In genomic region chr13:109468123-109468522, GRCh38 we compare ENCODE assay signal across 27 cellular contexts.
"Had no signal": no experiment of that assay in that cellular context is flagged by ENCODE, and none has a peak within 500 bp of the region (broad histone marks: within the 10 kb centered on the region; RNA-seq: fewer than 3 reads in every experiment).

No MANE protein-coding gene starts in this region.

- H3K27ac Mint-ChIP-seq: naive thymus-derived CD8-positive, alpha-beta T cell; progenitor cell of endocrine pancreas; stimulated activated effector memory CD8-positive, alpha-beta T cell treated with anti-CD3 and anti-CD28 coated beads, Interleukin-12 subunit alpha, Interleukin-12 subunit beta, amount 100 ng/mL, for 72 hours; type B pancreatic cell had no signal

- ATAC-seq: esophagus mucosa; gastrocnemius medialis; left colon; left ventricle myocardium superior; lower lobe of right lung; naive thymus-derived CD8-positive, alpha-beta T cell; stimulated activated effector memory CD8-positive, alpha-beta T cell treated with anti-CD3 and anti-CD28 coated beads, Interleukin-12 subunit alpha, Interleukin-12 subunit beta, amount 100 ng/mL, for 72 hours had no signal

- H3K4me1 Mint-ChIP-seq: central memory CD8-positive, alpha-beta T cell; naive thymus-derived CD8-positive, alpha-beta T cell; neural crest cell; stimulated activated effector memory CD8-positive, alpha-beta T cell treated with anti-CD3 and anti-CD28 coated beads, Interleukin-12 subunit alpha, Interleukin-12 subunit beta, amount 100 ng/mL, for 72 hours had no signal

- H3K9me3 ChIP-seq: gastrocnemius medialis, lower lobe of right lung, sigmoid colon, testis, tibial artery had no signal

- H3K27me3 Mint-ChIP-seq: central memory CD8-positive, alpha-beta T cell; progenitor cell of endocrine pancreas; type B pancreatic cell had no signal

- H3K27ac ChIP-seq: coronary artery, gastrocnemius medialis, hepatocyte, lower lobe of right lung, parathyroid adenoma, sigmoid colon, stomach, testis, tibial artery had no signal

- H3K4me1 ChIP-seq: gastrocnemius medialis, lower lobe of right lung, parathyroid adenoma, sigmoid colon, stomach, testis had no signal

- H3K9me3 Mint-ChIP-seq: type B pancreatic cell had no signal

- DNase-seq: dermis blood vessel endothelial cell; effector CD4-positive, alpha-beta T cell; foreskin fibroblast; gastrocnemius medialis; head of caudate nucleus; kidney; left colon; left ventricle myocardium superior; lower lobe of right lung; naive thymus-derived CD8-positive, alpha-beta T cell; right cardiac atrium; sigmoid colon; stimulated activated CD4-positive, alpha-beta T cell treated with anti-CD3 and anti-CD28 coated beads, Interleukin-2, amount 100 ng/mL, for 24 hours; stimulated activated CD4-positive, alpha-beta T cell treated with anti-CD3 and anti-CD28 coated beads, Interleukin-4, amount 100 ng/mL, for 24 hours; stimulated activated naive CD4-positive, alpha-beta T cell treated with Interleukin-2 at 50 U/mL for 16 hours; stomach; testis; tibial artery had no signal

- H3K4me3 Mint-ChIP-seq: central memory CD8-positive, alpha-beta T cell; naive thymus-derived CD8-positive, alpha-beta T cell; neural crest cell; stimulated activated effector memory CD8-positive, alpha-beta T cell treated with anti-CD3 and anti-CD28 coated beads, Interleukin-12 subunit alpha, Interleukin-12 subunit beta, amount 100 ng/mL, for 72 hours; type B pancreatic cell had no signal

- H3K27me3 ChIP-seq: gastrocnemius medialis, hepatocyte, sigmoid colon, stomach, testis, tibial artery had no signal

- H3K4me3 ChIP-seq: coronary artery, gastrocnemius medialis, hepatocyte, lower lobe of right lung, sigmoid colon, stomach, testis, tibial artery had no signal

- H3K36me3 ChIP-seq: gastrocnemius medialis, lower lobe of right lung, sigmoid colon, stomach, tibial artery had no signal

- H3K36me3 Mint-ChIP-seq: stimulated activated effector memory CD8-positive, alpha-beta T cell treated with anti-CD3 and anti-CD28 coated beads, Interleukin-12 subunit alpha, Interleukin-12 subunit beta, amount 100 ng/mL, for 72 hours; type B pancreatic cell had no signal
